Comparison of ENCODE assay signal across 10 cellular contexts in genomic region chr17:40346061-40346767, GRCh38. TPM values are rescaled to one million over a fixed set of nuclear protein-coding genes. Genes with fewer than 3 reads are reported as not detected.
DNase-seq lines count a peak whose midpoint lies in the region; ATAC-seq, FAIRE-seq and TF ChIP-seq lines count a peak whose summit lies in the region.
"Had no signal": no experiment of that assay in that cellular context is flagged by ENCODE, and none has a peak within 500 bp of the region (broad histone marks: within the 10 kb centered on the region; RNA-seq: fewer than 3 reads in every experiment).

No MANE protein-coding gene starts in this region.

- peak overlapping the region; percentile 76 to 94 (median 85) for H3K9ac ChIP-seq in BLaER1 treated with 17β-estradiol and CSF1 and Interleukin-3, amounts not matched to agents 10 nM and 100 nM

- H3K27ac ChIP-seq in BLaER1 treated with 17β-estradiol and CSF1 and Interleukin-3, amounts not matched to agents 10 nM and 100 nM: peak overlapping the region; percentile 11 to 91 (median 80); a peak in 18 of 22 replicates
- peak overlapping the region in 3 of 4 donors; percentile 58 to 82 (median 78) for H3K27ac ChIP-seq in pancreas

- WGBS in pancreas, 2 donors: 43 to 47% methylated on average over 10 of the region's 10 CpGs

- TF ChIP-seq CTCF in WI38 (IDR thresholded peaks at IDR 0.05; ENCODE audit: low read depth, low read length): no peak
- TF ChIP-seq CTCF in fibroblast of the aortic adventitia (IDR thresholded peaks at IDR 0.05; ENCODE audit: insufficient read depth, low read length): no peak
- TF ChIP-seq CTCF in pancreas (IDR thresholded peaks at IDR 0.05): no peak

- H3K9me3 ChIP-seq in BLaER1 treated with 17β-estradiol and CSF1 and Interleukin-3, amounts not matched to agents 10 nM and 100 nM (replicated peaks in 1 of 11): no peaks in the 10 kb centered on the region
- H3K9me3 ChIP-seq in pancreas: no peaks in the 10 kb centered on the region

- DNase-seq in fibroblast of the aortic adventitia (ENCODE audit: low read depth) (no peak), pancreas (peak in 1 of 6 donors; percentile 24), glomerular visceral epithelial cell (ENCODE audit: extremely low spot score) (no peak), activated gamma-delta T cell treated with Interleukin-2 at 50 U/mL for 16 hours (no peak)

- H3K4me3 ChIP-seq in BLaER1 treated with 17β-estradiol and CSF1 and Interleukin-3, amounts not matched to agents 10 nM and 100 nM: peak overlapping the region; percentile 75 to 96 (median 83)
- peak overlapping the region; percentile 69 for H3K4me3 ChIP-seq in WI38 (ENCODE audit: low read depth, low read length)
- peak overlapping the region; percentile 85 for H3K4me3 ChIP-seq in fibroblast of the aortic adventitia (ENCODE audit: low read depth, low read length)
- H3K4me3 ChIP-seq in pancreas: peak overlapping the region in 1 of 4 donors; percentile 73

- peaks cover 7 to 33% (median 20%) of the 10 kb centered on the region in 11 experiments; a peak in 21 of 22 replicates for H3K36me3 ChIP-seq in BLaER1 treated with 17β-estradiol and CSF1 and Interleukin-3, amounts not matched to agents 10 nM and 100 nM
- H3K36me3 ChIP-seq in pancreas: no peaks in the 10 kb centered on the region

- H4K20me1 ChIP-seq in BLaER1 treated with 17β-estradiol and CSF1 and Interleukin-3, amounts not matched to agents 10 nM and 100 nM: peaks cover 18 to 86% (median 54%) of the 10 kb centered on the region in 11 experiments; a peak in 16 of 22 replicates

- ATAC-seq in pancreas (no peak), GM19395 (IDR thresholded peaks at IDR 0.05; ENCODE audit: unreplicated experiment) (no peak), GM18907 (IDR thresholded peaks at IDR 0.05; ENCODE audit: unreplicated experiment) (no peak)

- H3K4me2 ChIP-seq in BLaER1 treated with 17β-estradiol and CSF1 and Interleukin-3, amounts not matched to agents 10 nM and 100 nM: peak overlapping the region; percentile 92 to 100 (median 99)

- intact Hi-C loops in pancreas (cut with DNase I): loop anchor here in 1 of 3 donors (5.0 kb wide), 1 partner anchor 34 kb away; no protein-coding TSS in a partner anchor

- H3K27me3 ChIP-seq in BLaER1 treated with 17β-estradiol and CSF1 and Interleukin-3, amounts not matched to agents 10 nM and 100 nM: no peaks in the 10 kb centered on the region
- H3K27me3 ChIP-seq in pancreas: no peaks in the 10 kb centered on the region

- peaks cover 77 to 92% (median 88%) of the 10 kb centered on the region in 10 experiments for H3K4me1 ChIP-seq in BLaER1 treated with 17β-estradiol and CSF1 and Interleukin-3, amounts not matched to agents 10 nM and 100 nM
- peaks cover 22 to 56% (median 22%) of the 10 kb centered on the region in 3 donors for H3K4me1 ChIP-seq in pancreas

- no peak for FAIRE-seq in pancreas (lab: Jason Lieb, UNC)
- FAIRE-seq: colon, RCC 7860 had no signal

RNA-seq across cellular contexts. Expression of gene GJD3, which starts 18.3 kb away (rescaled TPM):
- total RNA-seq in fibroblast of the aortic adventitia (ENCODE audit: low replicate concordance) (5.9 TPM in 1 of 2 replicates, not detected in the other), pancreas (under 1 TPM in 5 of 6 donors, not detected in 1; 0.19 to 0.67 (median 0.40) TPM)
- under 1 TPM in 1 of 2 donors, not detected in 1; 0.09 TPM for polyA plus RNA-seq in pancreas

RNA-seq across cellular contexts. Expression of gene RARA, which starts 37.2 kb away (rescaled TPM):
- total RNA-seq in fibroblast of the aortic adventitia (ENCODE audit: low replicate concordance): 16.0 and 25.2 TPM in 2 replicates
- total RNA-seq in pancreas: 10 to 100 TPM in 3 of 6 donors, 1 to 10 TPM in 3; 6.8 to 19.7 (median 10.1) TPM
- 10 to 100 TPM; 14.7 to 15.0 TPM for polyA plus RNA-seq in pancreas

RNA-seq across cellular contexts. Expression of gene CDC6, which starts 58.5 kb away (rescaled TPM):
- total RNA-seq in fibroblast of the aortic adventitia (ENCODE audit: low replicate concordance) (2.9 and 40.4 TPM in 2 replicates), pancreas (1 to 10 TPM in 5 of 6 donors, under 1 TPM in 1; 0.71 to 3.3 (median 2.0) TPM)
- 1 to 10 TPM in 1 of 2 donors, under 1 TPM in 1; 0.75 to 1.1 TPM for polyA plus RNA-seq in pancreas
